Comparison of ENCODE assay signal across 1 cellular context in genomic region chr2:226040344-226040743, GRCh38.
TF ChIP-seq lines count a peak whose summit lies in the region.

No MANE protein-coding gene starts in this region.

TF ChIP-seq in H1, 55 proteins besides CTCF, POLR2A, EP300 and RAD21:
- TF ChIP-seq ZNF274 (IDR thresholded peaks at IDR 0.05; ENCODE audit: borderline replicate concordance, extremely low read depth, low read length) (no peak), SP4 (IDR thresholded peaks at IDR 0.05; ENCODE audit: low read length) (no peak), RXRA (IDR thresholded peaks at IDR 0.05; ENCODE audit: insufficient read depth, low read depth, low read length) (no peak), CHD1 (IDR thresholded peaks at IDR 0.05; ENCODE audit: low read depth, low read length) (no peak), CHD7 (IDR thresholded peaks at IDR 0.05; ENCODE audit: insufficient replicate concordance, low read length) (no peak), EGR1 (IDR thresholded peaks at IDR 0.05; ENCODE audit: borderline replicate concordance, low read depth, low read length) (no peak), E2F6 (IDR thresholded peaks at IDR 0.05) (no peak), BRCA1 (IDR thresholded peaks at IDR 0.05; ENCODE audit: low read depth, low read length) (no peak), KDM5A (IDR thresholded peaks at IDR 0.05; ENCODE audit: low read length) (no peak), SP1 (IDR thresholded peaks at IDR 0.05; ENCODE audit: low read depth, low read length) (no peak), GTF2F1 (IDR thresholded peaks at IDR 0.05; ENCODE audit: borderline replicate concordance, low read depth, low read length) (no peak), EZH2 (IDR thresholded peaks at IDR 0.05; ENCODE audit: low read depth, low read length, severe bottlenecking) (no peak), NANOG (IDR thresholded peaks at IDR 0.05; ENCODE audit: insufficient read depth, low read depth, low read length, poor library complexity, severe bottlenecking) (no peak)
- TF ChIP-seq, protein P1, sequence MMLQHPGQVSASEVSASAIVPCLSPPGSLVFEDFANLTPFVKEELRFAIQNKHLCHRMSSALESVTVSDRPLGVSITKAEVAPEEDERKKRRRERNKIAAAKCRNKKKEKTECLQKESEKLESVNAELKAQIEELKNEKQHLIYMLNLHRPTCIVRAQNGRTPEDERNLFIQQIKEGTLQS (IDR thresholded peaks at IDR 0.05; ENCODE audit: insufficient read depth, low read depth, low read length): no peak
